Comparison of ENCODE assay signal across 19 cellular contexts in the genomic region with DNA sequence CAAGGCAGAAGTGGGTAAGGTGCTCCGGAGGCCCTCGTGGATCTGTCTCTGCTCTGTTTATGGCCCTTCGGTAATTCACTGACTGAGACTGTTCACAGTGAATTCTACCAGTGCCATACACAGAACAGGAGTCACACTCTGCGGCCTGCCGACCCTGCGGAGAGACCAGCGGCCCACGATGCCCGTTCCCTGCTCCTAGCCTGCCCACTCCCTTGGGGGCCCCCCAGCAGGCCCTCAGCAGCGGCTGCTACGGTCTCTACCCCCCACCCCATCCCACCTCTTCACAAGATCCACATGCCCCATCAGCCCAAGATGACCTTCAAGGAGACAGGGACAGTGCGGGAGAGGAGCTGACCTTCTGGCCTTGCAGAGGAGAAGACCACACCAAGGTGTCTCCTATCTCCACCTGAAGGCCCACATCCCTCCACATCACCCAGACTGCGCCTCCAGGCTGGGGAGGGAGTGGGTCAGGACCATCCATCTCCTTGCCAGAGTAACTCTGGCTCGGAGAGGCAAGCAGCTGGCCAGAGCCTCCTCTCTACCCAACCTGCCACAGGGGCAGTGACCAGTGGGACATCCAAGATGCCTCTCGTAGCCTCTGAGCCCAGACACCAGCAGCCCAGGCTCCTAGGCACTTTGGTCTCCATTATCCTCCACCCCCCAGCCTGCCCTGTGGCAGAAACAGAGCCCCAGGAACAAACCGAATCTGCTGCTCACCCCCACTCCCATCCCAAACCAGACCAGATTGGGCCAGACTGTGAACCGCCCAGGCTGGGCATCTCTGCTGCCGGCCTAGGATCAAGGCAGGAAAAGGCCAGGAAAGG.
"Had no signal": no experiment of that assay in that cellular context is flagged by ENCODE, and none has a peak within 500 bp of the region (broad histone marks: within the 10 kb centered on the region; RNA-seq: fewer than 3 reads in every experiment).

No MANE protein-coding gene starts in this region.

- H3K36me3 ChIP-seq: tibial artery had no signal

- H3K9me3 ChIP-seq: tibial artery had no signal

- H3K27ac Mint-ChIP-seq: activated CD8-positive, alpha-beta T cell treated with anti-CD3 and anti-CD28 coated beads, Interleukin-2, amount 10 ng/mL, durations not matched to agents 7 days and 5 days; activated naive CD4-positive, alpha-beta T cell treated with anti-CD3 and anti-CD28 coated beads, Interleukin-2, amount 50 U/mL, for 24 hours; activated T-helper 1 cell treated with anti-CD3 and anti-CD28 coated beads, Interleukin-12 subunit alpha, Interleukin-12 subunit beta, Interleukin-2, Interleukin-4 antibody, amounts not matched to agents 30 ng/mL and 10 ng/mL and 1 ng/mL, durations not matched to agents 14 hours and 24 hours and 36 hours; stimulated activated effector memory CD8-positive, alpha-beta T cell treated with anti-CD3 and anti-CD28 coated beads, Interleukin-12 subunit alpha, Interleukin-12 subunit beta, amount 100 ng/mL, for 72 hours; T-helper 1 cell treated with Interleukin-12 subunit alpha and Interleukin-12 subunit beta and Interleukin-4 antibody, amounts not matched to agents 30 μg/mL and 1 μg/mL, for 36 hours had no signal

- H3K9me3 Mint-ChIP-seq: activated naive CD4-positive, alpha-beta T cell treated with anti-CD3 and anti-CD28 coated beads, Interleukin-2, amount 50 U/mL, for 24 hours; activated T-helper 1 cell treated with anti-CD3 and anti-CD28 coated beads, Interleukin-12 subunit alpha, Interleukin-12 subunit beta, Interleukin-2, Interleukin-4 antibody, amounts not matched to agents 30 ng/mL and 10 ng/mL and 1 ng/mL, durations not matched to agents 14 hours and 24 hours and 36 hours; neural crest cell; stimulated activated effector memory CD8-positive, alpha-beta T cell treated with anti-CD3 and anti-CD28 coated beads, Interleukin-12 subunit alpha, Interleukin-12 subunit beta, amount 100 ng/mL, for 72 hours; stimulated activated naive CD8-positive, alpha-beta T cell treated with anti-CD3 and anti-CD28 coated beads, Interleukin-15, amount 100 ng/mL, for 72 hours; T-helper 1 cell treated with Interleukin-12 subunit alpha and Interleukin-12 subunit beta and Interleukin-4 antibody, amounts not matched to agents 30 μg/mL and 1 μg/mL, for 36 hours had no signal

- H3K4me3 ChIP-seq: tibial artery had no signal

- H3K4me1 Mint-ChIP-seq: neural crest cell had no signal

- DNase-seq: activated CD4-positive, alpha-beta T cell treated with anti-CD3 and anti-CD28 coated beads for 48 hours; activated CD8-positive, alpha-beta T cell treated with anti-CD3 and anti-CD28 coated beads, Interleukin-2, amount 10 ng/mL, durations not matched to agents 7 days and 5 days; activated gamma-delta T cell; dermis blood vessel endothelial cell; effector memory CD4-positive, alpha-beta T cell; hippocampal formation; left colon; mesenchymal stem cell; small intestine; stimulated activated CD4-positive, alpha-beta T cell treated with anti-CD3 and anti-CD28 coated beads, Interleukin-2, amount 100 ng/mL, for 24 hours; stimulated activated naive CD8-positive, alpha-beta T cell treated with anti-CD3 and anti-CD28 coated beads, Interleukin-15, amount 100 ng/mL, for 72 hours; T1000; tibial artery had no signal

- H3K27ac ChIP-seq: tibial artery had no signal

- H3K4me3 Mint-ChIP-seq: activated CD8-positive, alpha-beta T cell treated with anti-CD3 and anti-CD28 coated beads, Interleukin-2, amount 10 ng/mL, durations not matched to agents 7 days and 5 days; activated naive CD4-positive, alpha-beta T cell treated with anti-CD3 and anti-CD28 coated beads, Interleukin-2, amount 50 U/mL, for 24 hours; activated T-helper 1 cell treated with anti-CD3 and anti-CD28 coated beads, Interleukin-12 subunit alpha, Interleukin-12 subunit beta, Interleukin-2, Interleukin-4 antibody, amounts not matched to agents 30 ng/mL and 10 ng/mL and 1 ng/mL, durations not matched to agents 14 hours and 24 hours and 36 hours; brain; neural crest cell; stimulated activated effector memory CD8-positive, alpha-beta T cell treated with anti-CD3 and anti-CD28 coated beads, Interleukin-12 subunit alpha, Interleukin-12 subunit beta, amount 100 ng/mL, for 72 hours; stimulated activated naive CD8-positive, alpha-beta T cell treated with anti-CD3 and anti-CD28 coated beads, Interleukin-15, amount 100 ng/mL, for 72 hours; T-helper 1 cell treated with Interleukin-12 subunit alpha and Interleukin-12 subunit beta and Interleukin-4 antibody, amounts not matched to agents 30 μg/mL and 1 μg/mL, for 36 hours had no signal

- H3K36me3 Mint-ChIP-seq: activated naive CD4-positive, alpha-beta T cell treated with anti-CD3 and anti-CD28 coated beads, Interleukin-2, amount 50 U/mL, for 24 hours; brain; stimulated activated effector memory CD8-positive, alpha-beta T cell treated with anti-CD3 and anti-CD28 coated beads, Interleukin-12 subunit alpha, Interleukin-12 subunit beta, amount 100 ng/mL, for 72 hours had no signal
